8 cellular contexts compared by ENCODE assay signal in the genomic region with DNA sequence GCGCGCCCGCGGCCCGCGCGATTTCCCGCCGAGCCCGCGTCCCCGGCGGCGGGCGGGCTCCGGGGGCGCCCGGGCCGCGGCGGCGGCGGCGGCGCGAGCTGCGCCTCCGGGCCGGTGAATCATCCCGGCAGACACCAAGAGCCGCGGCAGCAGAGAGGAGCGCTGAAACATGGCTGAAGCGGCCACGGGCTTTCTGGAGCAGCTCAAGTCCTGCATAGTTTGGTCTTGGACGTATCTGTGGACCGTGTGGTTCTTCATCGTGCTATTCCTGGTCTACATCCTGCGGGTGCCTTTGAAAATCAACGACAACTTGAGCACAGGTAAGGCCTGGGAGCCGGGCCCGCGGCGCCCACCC. TPM values are rescaled to one million over a fixed set of nuclear protein-coding genes. Genes with fewer than 3 reads are reported as not detected.
DNase-seq lines count a peak whose midpoint lies in the region; ATAC-seq and TF ChIP-seq lines count a peak whose summit lies in the region.

A gene with protein sequence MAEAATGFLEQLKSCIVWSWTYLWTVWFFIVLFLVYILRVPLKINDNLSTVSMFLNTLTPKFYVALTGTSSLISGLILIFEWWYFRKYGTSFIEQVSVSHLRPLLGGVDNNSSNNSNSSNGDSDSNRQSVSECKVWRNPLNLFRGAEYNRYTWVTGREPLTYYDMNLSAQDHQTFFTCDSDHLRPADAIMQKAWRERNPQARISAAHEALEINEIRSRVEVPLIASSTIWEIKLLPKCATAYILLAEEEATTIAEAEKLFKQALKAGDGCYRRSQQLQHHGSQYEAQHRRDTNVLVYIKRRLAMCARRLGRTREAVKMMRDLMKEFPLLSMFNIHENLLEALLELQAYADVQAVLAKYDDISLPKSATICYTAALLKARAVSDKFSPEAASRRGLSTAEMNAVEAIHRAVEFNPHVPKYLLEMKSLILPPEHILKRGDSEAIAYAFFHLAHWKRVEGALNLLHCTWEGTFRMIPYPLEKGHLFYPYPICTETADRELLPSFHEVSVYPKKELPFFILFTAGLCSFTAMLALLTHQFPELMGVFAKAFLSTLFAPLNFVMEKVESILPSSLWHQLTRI (plus strand): TSS at position 130 of the 355 bp plus-strand sequence. CDS start 40 bp downstream, at position 170.

- H3K36me3 Mint-ChIP-seq in activated naive CD8-positive, alpha-beta T cell treated with anti-CD3 and anti-CD28 coated beads, Interleukin-2, amount 50 U/mL, for 24 hours (ENCODE audit: low read depth) = peaks cover 5% of the 10 kb centered on the region

- H3F3A ChIP-seq in SU-DHL-6 (ENCODE audit: insufficient read depth) = peaks cover 9% of the 10 kb centered on the region; the same call in 1 of the 2 replicates

- H4K20me1 ChIP-seq in KMS-11 (ENCODE audit: insufficient read depth) (no peaks in the 10 kb centered on the region), SU-DHL-6 (ENCODE audit: low read depth, low read length) (no peaks in the 10 kb centered on the region)

- H3K36me3 ChIP-seq in KMS-11 (ENCODE audit: insufficient read depth) (no peaks in the 10 kb centered on the region), SU-DHL-6 (ENCODE audit: low read length) (no peaks in the 10 kb centered on the region; the same call in 1 of the 2 replicates), heart right ventricle (no peaks in the 10 kb centered on the region), transverse colon (no peaks in the 10 kb centered on the region)

- H2AFZ ChIP-seq in KMS-11 (ENCODE audit: low read depth) (peak within 1 kb of the TSS; percentile 100), SU-DHL-6 (ENCODE audit: low read depth, low read length, severe bottlenecking) (peak within 1 kb of the TSS; percentile 99)

- TF ChIP-seq EP300 in transverse colon (IDR thresholded peaks at IDR 0.05; ENCODE audit: low read depth) = no peak

- H3K4me1 Mint-ChIP-seq in activated naive CD8-positive, alpha-beta T cell treated with anti-CD3 and anti-CD28 coated beads, Interleukin-2, amount 50 U/mL, for 24 hours = peaks cover 31% of the 10 kb centered on the region

- H3K4me1 ChIP-seq in KMS-11 (ENCODE audit: low read depth, poor library complexity, severe bottlenecking) = peaks cover 47% of the 10 kb centered on the region
- peaks cover 0 to 46% (median 37%) of the 10 kb centered on the region in 9 donors for H3K4me1 ChIP-seq in heart right ventricle
- peaks cover 5 to 34% (median 22%) of the 10 kb centered on the region in 4 donors for H3K4me1 ChIP-seq in transverse colon

- no peaks in the 10 kb centered on the region for H3K9me2 ChIP-seq in SU-DHL-6 (replicated peaks; ENCODE audit: insufficient read depth, low read length)

- peak; percentile 24 for ATAC-seq in GM21576 (IDR thresholded peaks at IDR 0.05; ENCODE audit: unreplicated experiment)
- ATAC-seq in activated naive CD8-positive, alpha-beta T cell treated with anti-CD3 and anti-CD28 coated beads, Interleukin-2, amount 50 U/mL, for 24 hours = peak; percentile 64
- ATAC-seq in heart right ventricle = peak; percentile 18 to 62 (median 32)

- DNase-seq in DMS79 (lab: John Stamatoyannopoulos, UW) (peak; percentile 64), heart right ventricle (no peak), posterior vena cava (ENCODE audit: low spot score) (peak; percentile 90), transverse colon (peak; percentile 64)
- peak; percentile 64 for DNase-seq in activated naive CD8-positive, alpha-beta T cell treated with anti-CD3 and anti-CD28 coated beads, Interleukin-2, amount 50 U/mL, for 24 hours

- H3K27ac Mint-ChIP-seq in activated naive CD8-positive, alpha-beta T cell treated with anti-CD3 and anti-CD28 coated beads, Interleukin-2, amount 50 U/mL, for 24 hours = peak within 1 kb of the TSS; percentile 87

- in situ Hi-C loops in transverse colon (cut with MboI; ENCODE audit: low pct_ligation_motif_present in 1 of 4, low pct_unique_long_range_greater_than_20kb in 1 of 4, low sequenced_read_pairs in 3 of 4) = loop anchor here in 1 of 4 donors (25.0 kb wide), 1 partner anchor 1234 kb away; a partner anchor contains a TSS

- H3K4me2 ChIP-seq in KMS-11 = peak within 1 kb of the TSS; percentile 96
- H3K4me2 ChIP-seq in SU-DHL-6 (ENCODE audit: low read depth, low read length, poor library complexity, severe bottlenecking) = peak within 1 kb of the TSS; percentile 90

- peak within 1 kb of the TSS; percentile 44 for H3K4me3 ChIP-seq in KMS-11 (IDR thresholded peaks at IDR 0.05; ENCODE audit: insufficient read depth, low read depth, low read length)
- H3K4me3 ChIP-seq in SU-DHL-6 (ENCODE audit: insufficient read depth, low read length, poor library complexity, severe bottlenecking) = peak within 1 kb of the TSS; percentile 89
- H3K4me3 ChIP-seq in heart right ventricle = peak within 1 kb of the TSS; percentile 77 to 95 (median 84)
- peak within 1 kb of the TSS; percentile 71 to 99 (median 95) for H3K4me3 ChIP-seq in transverse colon

- intact Hi-C loops in heart right ventricle (cut with DNase I) = loop anchor here in 2 of 10 donors (5.0 kb wide), 2 partner anchors 64 to 91 kb away; a partner anchor contains a TSS
- intact Hi-C loops in posterior vena cava (cut with DNase I) = no loop called here
- intact Hi-C loops in transverse colon (cut with DNase I; ENCODE audit: low total_unique reads) = no loop called here

- H3K9me3 ChIP-seq in SU-DHL-6 (ENCODE audit: insufficient read depth, low read length) = no peaks in the 10 kb centered on the region
- H3K9me3 ChIP-seq in heart right ventricle = no peaks in the 10 kb centered on the region
- H3K9me3 ChIP-seq in transverse colon = no peaks in the 10 kb centered on the region

- peak within 1 kb of the TSS; percentile 89 for H3K27ac ChIP-seq in KMS-11
- H3K27ac ChIP-seq in SU-DHL-6 (ENCODE audit: low read depth, low read length) = peak within 1 kb of the TSS; percentile 54
- H3K27ac ChIP-seq in heart right ventricle = peak within 1 kb of the TSS; percentile 98 to 100 (median 99)
- peak within 1 kb of the TSS; percentile 99 to 100 (median 100) for H3K27ac ChIP-seq in transverse colon

- no peaks in the 10 kb centered on the region for H3K9me3 Mint-ChIP-seq in activated naive CD8-positive, alpha-beta T cell treated with anti-CD3 and anti-CD28 coated beads, Interleukin-2, amount 50 U/mL, for 24 hours

- 0% methylated on average over 44 of the region's 44 CpGs for WGBS in heart right ventricle, 2 donors
- 0% methylated on average over 2 of the region's 44 CpGs; no CpG with 5 or more reads in 1 of the 2 donors for WGBS in transverse colon (ENCODE audit: low coverage in 1 of 2), 2 donors

- H3K27me3 Mint-ChIP-seq in activated naive CD8-positive, alpha-beta T cell treated with anti-CD3 and anti-CD28 coated beads, Interleukin-2, amount 50 U/mL, for 24 hours = peaks cover 5% of the 10 kb centered on the region

- TF ChIP-seq POLR2A in transverse colon (IDR thresholded peaks at IDR 0.05) = peak; percentile 56

- H3K4me3 Mint-ChIP-seq in activated naive CD8-positive, alpha-beta T cell treated with anti-CD3 and anti-CD28 coated beads, Interleukin-2, amount 50 U/mL, for 24 hours = peak within 1 kb of the TSS; percentile 90

- H3K79me2 ChIP-seq in KMS-11 (ENCODE audit: insufficient read depth, low read depth) (peaks cover 5% of the 10 kb centered on the region; the same call in 1 of the 2 replicates), SU-DHL-6 (ENCODE audit: insufficient read depth, low read length) (no peaks in the 10 kb centered on the region)

- no peaks in the 10 kb centered on the region for H3K27me3 ChIP-seq in KMS-11 (ENCODE audit: insufficient read depth, low read depth)
- H3K27me3 ChIP-seq in SU-DHL-6 (ENCODE audit: low read length) = no peaks in the 10 kb centered on the region
- H3K27me3 ChIP-seq in heart right ventricle = no peaks in the 10 kb centered on the region
- no peaks in the 10 kb centered on the region for H3K27me3 ChIP-seq in transverse colon

- H3K9ac ChIP-seq in KMS-11 (peak within 1 kb of the TSS; percentile 92), SU-DHL-6 (ENCODE audit: low read length) (peak within 1 kb of the TSS; percentile 78)

- TF ChIP-seq CTCF in KMS-11 (conservative IDR thresholded peaks at IDR 0.05; ENCODE audit: low read depth, low read length) = no peak
- TF ChIP-seq CTCF in SU-DHL-6 (IDR thresholded peaks at IDR 0.05; ENCODE audit: insufficient read depth, low read length, poor library complexity, severe bottlenecking) = no peak
- TF ChIP-seq CTCF in heart right ventricle (IDR thresholded peaks at IDR 0.05) = no peak
- no peak for TF ChIP-seq CTCF in transverse colon (IDR thresholded peaks at IDR 0.05)

RNA-seq across cellular contexts. Expression of the gene that starts here (rescaled TPM):
- total RNA-seq in heart right ventricle = 10 to 100 TPM; 20.6 to 40.2 (median 24.4) TPM
- 10 to 100 TPM; 20.1 to 22.7 TPM for polyA plus RNA-seq in heart right ventricle
- 10 to 100 TPM; 14.9 to 16.2 TPM for total RNA-seq in posterior vena cava
- 10 to 100 TPM in 3 of 4 donors, 1 to 10 TPM in 1; 7.2 to 47.9 (median 19.1) TPM for total RNA-seq in transverse colon

Comparison
In these comparisons a context has a peak if more than half of its experiments do, and no peak if none do; other contexts are left out.
1. DNase-seq: peak in DMS79 (single experiment), activated naive CD8-positive, alpha-beta T cell treated with anti-CD3 and anti-CD28 coated beads, Interleukin-2, amount 50 U/mL, for 24 hours (single experiment), posterior vena cava (single experiment) and transverse colon (single experiment); none in heart right ventricle (0 of 2).
2. H3K4me3 ChIP-seq: peak in every context shown above with its lines; median percentile 95 in transverse colon; 89 in SU-DHL-6; 84 in heart right ventricle; 44 in KMS-11.
3. Peak in every context shown above with its lines, with median percentiles within 50 percentile points of each other: ATAC-seq and H3K27ac ChIP-seq.